ENCODE assay signal across 9 cellular contexts in the genomic region with DNA sequence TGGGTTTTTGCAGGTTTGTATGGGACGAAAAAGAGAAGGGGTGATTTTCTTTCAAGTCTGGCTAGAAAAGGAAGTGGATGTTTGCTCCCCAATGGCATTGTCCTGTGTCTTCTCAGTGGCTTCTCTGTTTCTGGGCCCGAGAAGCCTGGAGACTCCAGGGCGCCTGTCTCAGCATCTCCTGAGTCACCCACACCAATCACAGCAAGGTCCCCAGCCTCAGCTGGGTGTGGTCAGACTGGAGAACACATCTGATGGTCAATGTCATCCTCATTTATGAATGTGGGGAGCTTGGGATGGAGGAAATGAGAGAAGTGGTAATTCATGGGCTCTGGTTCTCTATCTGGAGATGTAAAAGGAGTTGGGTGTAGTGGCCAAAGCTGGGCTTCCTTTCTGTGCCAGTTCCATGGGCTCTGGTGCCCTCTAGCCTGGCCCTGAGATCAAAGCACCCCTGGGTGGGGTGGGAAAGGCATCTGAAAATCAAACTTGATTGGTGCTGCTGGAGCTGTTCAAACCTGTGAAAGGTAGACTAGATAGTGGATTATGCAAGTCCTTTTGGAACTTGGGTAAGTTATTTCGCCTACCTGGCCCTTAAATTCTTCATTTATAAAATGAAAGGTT. TPM values are rescaled to one million over a fixed set of nuclear protein-coding genes. Genes with fewer than 3 reads are reported as not detected.
A peak's percentile ranks its signal among the peaks of the same experiment; 100 is the strongest.
DNase-seq lines count a peak whose midpoint lies in the region; ATAC-seq and TF ChIP-seq lines count a peak whose summit lies in the region.
"Had no signal": no experiment of that assay in that cellular context is flagged by ENCODE, and none has a peak within 500 bp of the region (broad histone marks: within the 10 kb centered on the region; RNA-seq: fewer than 3 reads in every experiment).

No MANE protein-coding gene starts in this region.

- H3K27me3 Mint-ChIP-seq in CD8-positive, alpha-beta T cell (ENCODE audit: low read depth) = no peaks in the 10 kb centered on the region

- no peak for ATAC-seq in CD8-positive, alpha-beta T cell

- TF ChIP-seq CTCF in VCaP (conservative IDR thresholded peaks at IDR 0.05) (peak; percentile 37; the same call in 1 of the 2 replicates), kidney epithelial cell (IDR thresholded peaks at IDR 0.05; ENCODE audit: insufficient read depth, low read length, poor library complexity, severe bottlenecking) (peak; percentile 48)
- no peak for TF ChIP-seq CTCF in CD8-positive, alpha-beta T cell (IDR thresholded peaks at IDR 0.05)

- no peak overlapping the region for H3K4me3 ChIP-seq in kidney epithelial cell (ENCODE audit: low read depth, low read length)
- no peak overlapping the region for H3K4me3 ChIP-seq in CD8-positive, alpha-beta T cell (ENCODE audit: low read depth, low read length)

- no peaks in the 10 kb centered on the region for H3K36me3 ChIP-seq in kidney epithelial cell (ENCODE audit: control insufficient read depth, insufficient read depth, low read length)
- no peaks in the 10 kb centered on the region for H3K36me3 ChIP-seq in CD8-positive, alpha-beta T cell (ENCODE audit: insufficient read depth, low read length)

- DNase-seq in Ammon's horn (ENCODE audit: low spot score) (peak; percentile 54), H4 (ENCODE audit: low spot score) (peak; percentile 19), kidney epithelial cell (ENCODE audit: low read depth) (no peak), mesenteric fat pad (ENCODE audit: low spot score) (no peak), NCI-H2029 (lab: John Stamatoyannopoulos, UW) (no peak), HuH-7.5 (ENCODE audit: low spot score) (no peak)
- DNase-seq in CD8-positive, alpha-beta T cell = no peak

- H3K9me3 ChIP-seq in CD8-positive, alpha-beta T cell (ENCODE audit: low read length) = no peaks in the 10 kb centered on the region

- H3K27me3 ChIP-seq in kidney epithelial cell (ENCODE audit: control insufficient read depth, insufficient read depth, low read length) = no peaks in the 10 kb centered on the region
- no peaks in the 10 kb centered on the region for H3K27me3 ChIP-seq in CD8-positive, alpha-beta T cell (ENCODE audit: insufficient read depth, low read length)

- no peak overlapping the region for H3K27ac ChIP-seq in VCaP
- H3K27ac ChIP-seq in CD8-positive, alpha-beta T cell (ENCODE audit: low read depth, low read length) = no peak overlapping the region

- no peaks in the 10 kb centered on the region for H3K36me3 Mint-ChIP-seq in CD8-positive, alpha-beta T cell

- POLR2A ChIA-PET in CD8-positive, alpha-beta T cell (lab: Charles Lee) = no interaction called here

- CTCF ChIA-PET in CD8-positive, alpha-beta T cell (lab: Charles Lee) = interaction anchor here (1.5 to 2.2 kb wide), 3 partner anchors 12 to 75 kb away, joined by 3 to 7 read pairs (median 6); a partner anchor contains a TSS

- peaks cover 6% of the 10 kb centered on the region for H3K4me1 Mint-ChIP-seq in CD8-positive, alpha-beta T cell (ENCODE audit: low read depth)
- H3K4me1 Mint-ChIP-seq: central memory CD8-positive, alpha-beta T cell had no signal

- H3K4me3 Mint-ChIP-seq in CD8-positive, alpha-beta T cell = no peak overlapping the region
- H3K4me3 Mint-ChIP-seq: central memory CD8-positive, alpha-beta T cell had no signal

- no peaks in the 10 kb centered on the region for H3K4me1 ChIP-seq in CD8-positive, alpha-beta T cell (ENCODE audit: insufficient read depth, low read length)

- H3K9me3 Mint-ChIP-seq in CD8-positive, alpha-beta T cell = no peaks in the 10 kb centered on the region
- H3K9me3 Mint-ChIP-seq: central memory CD8-positive, alpha-beta T cell had no signal

- H3K27ac Mint-ChIP-seq in CD8-positive, alpha-beta T cell = no peak overlapping the region

- intact Hi-C loops in CD8-positive, alpha-beta T cell (cut with DNase I, micrococcal nuclease) = loop anchor here (1.0 to 5.0 kb wide), 2 partner anchors 287 to 299 kb away; no protein-coding TSS in a partner anchor

RNA-seq across cellular contexts. Expression of a gene that starts 13.4 kb away (rescaled TPM):
- total RNA-seq in H4 (2014; rRNA removed; shearing (Covaris generic)) = 31.0 and 36.5 TPM in 2 replicates
- total RNA-seq in kidney epithelial cell = 1.6 and 2.6 TPM in 2 replicates
- total RNA-seq in CD8-positive, alpha-beta T cell = 10 to 100 TPM in 1 of 2 experiments, 1 to 10 TPM in 1; 9.0 to 12.9 TPM
- total RNA-seq in mesenteric fat pad = 24.7 TPM

RNA-seq across cellular contexts. Expression of a gene that starts 32.7 kb away (rescaled TPM):
- 875 and 975 TPM in 2 replicates for total RNA-seq in H4 (2014; rRNA removed; shearing (Covaris generic))
- total RNA-seq in kidney epithelial cell (861 and 1,245 TPM in 2 replicates), mesenteric fat pad (719 TPM)
- 1,000 to 10,000 TPM; 2,340 to 2,437 TPM for total RNA-seq in CD8-positive, alpha-beta T cell

Comparison
In these comparisons a context has a peak if more than half of its experiments do, and no peak if none do; other contexts are left out.
1. DNase-seq: peak in Ammon's horn (single experiment) and H4 (single experiment); none in kidney epithelial cell (single experiment), CD8-positive, alpha-beta T cell (0 of 7), mesenteric fat pad (single experiment), NCI-H2029 (single experiment) and HuH-7.5 (single experiment).